Comparison of ENCODE assay signal across 8 cellular contexts in the genomic region with DNA sequence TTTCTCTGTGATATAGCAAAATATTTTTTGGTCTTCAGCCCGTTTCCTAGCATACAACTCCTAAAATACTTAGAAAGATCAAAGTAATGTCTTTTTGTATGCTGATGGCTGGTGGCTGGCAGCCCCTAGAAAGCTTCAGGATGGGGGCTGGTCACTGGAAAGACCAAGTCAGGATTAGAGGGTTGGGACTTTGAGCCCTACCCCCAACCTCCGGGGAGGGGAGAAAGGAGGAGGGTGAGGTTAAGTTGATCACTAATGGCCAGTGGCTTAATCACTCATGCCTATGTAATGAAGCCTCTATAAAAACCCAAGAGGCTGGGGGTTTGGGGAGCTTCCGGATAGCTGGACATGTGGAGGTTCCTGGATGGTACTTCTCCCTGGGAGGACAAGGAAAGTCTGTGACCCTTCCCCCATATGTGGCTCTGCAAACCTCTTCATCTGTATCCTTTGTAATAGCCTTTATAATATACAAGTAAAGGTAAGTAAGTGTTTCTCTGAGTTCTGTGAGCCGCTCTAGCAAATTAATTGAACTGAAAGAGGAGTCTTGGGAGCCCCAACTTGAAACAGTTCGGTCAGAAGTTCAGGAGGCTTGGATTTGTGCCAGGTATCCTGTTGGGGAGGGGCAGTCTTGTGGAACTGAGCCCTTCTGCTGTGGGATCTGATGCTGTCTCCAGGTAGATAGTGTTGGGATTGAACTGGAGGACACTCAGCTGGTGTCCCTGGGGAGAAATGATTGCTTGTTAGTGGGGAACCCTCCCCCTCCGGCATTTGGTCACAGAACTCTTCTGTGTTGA. TPM values are rescaled to one million over a fixed set of nuclear protein-coding genes. Genes with fewer than 3 reads are reported as not detected.
DNase-seq lines count a peak whose midpoint lies in the region; TF ChIP-seq lines count a peak whose summit lies in the region.
"Had no signal": no experiment of that assay in that cellular context is flagged by ENCODE, and none has a peak within 500 bp of the region (broad histone marks: within the 10 kb centered on the region; RNA-seq: fewer than 3 reads in every experiment).

No MANE protein-coding gene starts in this region.

- H3K27ac ChIP-seq in OCI-LY7 (ENCODE audit: low read depth, low read length, poor library complexity, severe bottlenecking): no peak overlapping the region
- H3K27ac ChIP-seq in dorsolateral prefrontal cortex: no peak overlapping the region

- H3K9me3 ChIP-seq in OCI-LY7 (ENCODE audit: low read length): no peaks in the 10 kb centered on the region

- CTCF ChIA-PET in OCI-LY7 (lab: Charles Lee; ENCODE audit: unreplicated experiment): no interaction called here

- H3K9me3 Mint-ChIP-seq in HFFc6 (no peaks in the 10 kb centered on the region), mesothelial cell of epicardium (no peaks in the 10 kb centered on the region)

- POLR2A ChIA-PET in OCI-LY7 (lab: Charles Lee): interaction anchor here (0.8 to 2.2 kb wide), 4 partner anchors 12 to 724 kb away, joined by 3 to 8 read pairs (median 5); no protein-coding TSS in a partner anchor

- H3K36me3 Mint-ChIP-seq in HFFc6 (ENCODE audit: low read depth): peaks cover 16% of the 10 kb centered on the region; the same call in 1 of the 2 replicates
- no peaks in the 10 kb centered on the region for H3K36me3 Mint-ChIP-seq in mesothelial cell of epicardium

- H3K36me3 ChIP-seq in OCI-LY7 (ENCODE audit: insufficient read depth, low read length): peaks cover 51% of the 10 kb centered on the region

- H3K27me3 Mint-ChIP-seq in HFFc6 (ENCODE audit: insufficient read depth) (peaks cover 2% of the 10 kb centered on the region; the same call in 1 of the 2 replicates), mesothelial cell of epicardium (ENCODE audit: low read depth) (no peaks in the 10 kb centered on the region)

- no TSS peak for BruUV-seq in OCI-LY7 (replicated peaks; lab: Mats Ljungman, UMichigan)

- H3K4me2 ChIP-seq in OCI-LY7 (ENCODE audit: low read length): peak overlapping the region; percentile 43; the same call in 1 of the 2 replicates

- intact Hi-C loops in OCI-LY7 (cut with micrococcal nuclease; ENCODE audit: unreplicated experiment) (no loop called here), dorsolateral prefrontal cortex (cut with DNase I) (no loop called here)

- peak overlapping the region; percentile 56 for H3K27ac Mint-ChIP-seq in HFFc6
- peak overlapping the region; percentile 95 for H3K27ac Mint-ChIP-seq in mesothelial cell of epicardium

- H3K4me1 ChIP-seq in OCI-LY7 (ENCODE audit: insufficient read depth, low read length, poor library complexity, severe bottlenecking): peaks cover 56% of the 10 kb centered on the region

- no peaks in the 10 kb centered on the region for H3K9me2 ChIP-seq in OCI-LY7 (ENCODE audit: insufficient read depth, low read length)

- peak overlapping the region; percentile 60 for H3K4me3 Mint-ChIP-seq in HFFc6
- H3K4me3 Mint-ChIP-seq in mesothelial cell of epicardium: peak overlapping the region; percentile 58

- peaks cover 75% of the 10 kb centered on the region for H3K79me2 ChIP-seq in OCI-LY7 (ENCODE audit: insufficient read depth, low read depth, low read length)

- H3K27me3 ChIP-seq in dorsolateral prefrontal cortex: no peaks in the 10 kb centered on the region

- H3K4me3 ChIP-seq in OCI-LY7 (ENCODE audit: low read depth, low read length, poor library complexity, severe bottlenecking): no peak overlapping the region
- H3K4me3 ChIP-seq in dorsolateral prefrontal cortex: no peak overlapping the region

- no peak overlapping the region for H2AFZ ChIP-seq in OCI-LY7 (ENCODE audit: low read length)

- peaks cover 56% of the 10 kb centered on the region for H3K4me1 Mint-ChIP-seq in HFFc6 (ENCODE audit: low read depth)
- H3K4me1 Mint-ChIP-seq in mesothelial cell of epicardium: peaks cover 43% of the 10 kb centered on the region

- peaks cover 8% of the 10 kb centered on the region; the same call in 1 of the 2 replicates for H4K20me1 ChIP-seq in OCI-LY7 (ENCODE audit: insufficient read depth, low read length)

- TF ChIP-seq CTCF in HFFc6 (IDR thresholded peaks at IDR 0.05): no peak
- TF ChIP-seq CTCF in OCI-LY7 (conservative IDR thresholded peaks at IDR 0.05; ENCODE audit: low read length): no peak
- no peak for TF ChIP-seq CTCF in mesothelial cell of epicardium (IDR thresholded peaks at IDR 0.05; ENCODE audit: unreplicated experiment)
- TF ChIP-seq CTCF in dorsolateral prefrontal cortex (IDR thresholded peaks at IDR 0.05 in 54 of 56, conservative IDR thresholded peaks at IDR 0.05 in 2 of 56; ENCODE audit: low read depth in 1 of 56, partially characterized antibody in 56 of 56): no peak

- no peak for DNase-seq in HFFc6
- no peak for DNase-seq in OCI-LY7 (ENCODE audit: low spot score)
- peak in 1 of 2 experiments; percentile 61 for DNase-seq in mesothelial cell of epicardium (ENCODE audit: low spot score in 2 of 2, unreplicated experiment in 2 of 2)
- no peak for DNase-seq in dorsolateral prefrontal cortex
- no peak for DNase-seq in NCI-H2196 (lab: John Stamatoyannopoulos, UW; ENCODE audit: unreplicated experiment)
- DNase-seq: central memory CD4-positive, alpha-beta T cell; kidney; T1000 had no signal

RNA-seq across cellular contexts. Expression of gene SLC7A6, which starts 3.5 kb away (rescaled TPM):
- 10 to 100 TPM; 46.1 to 56.6 (median 50.8) TPM for total RNA-seq in HFFc6 (2021; fragmentation: NEBNext Ultra II Directional; extraction: Animal tissue kit (Norgen Biotek cat#: 25700))
- total RNA-seq in OCI-LY7 (2014; rRNA removed; shearing (Covaris generic)): 50.9 and 53.1 TPM in 2 replicates
- total RNA-seq in OCI-LY7 (2022): 79.5 and 98.8 TPM in 2 replicates
- total RNA-seq in mesothelial cell of epicardium: 66.0 to 73.2 TPM (median 70.4 TPM) in 3 replicates
- total RNA-seq in dorsolateral prefrontal cortex: 10 to 100 TPM; 21.3 to 61.6 (median 36.3) TPM

RNA-seq across cellular contexts. Expression of gene PLA2G15, which starts 22.6 kb away (rescaled TPM):
- total RNA-seq in HFFc6 (2021; fragmentation: NEBNext Ultra II Directional; extraction: Animal tissue kit (Norgen Biotek cat#: 25700)): 10 to 100 TPM; 40.1 to 47.4 (median 44.4) TPM
- total RNA-seq in OCI-LY7 (2014; rRNA removed; shearing (Covaris generic)): 38.9 and 46.2 TPM in 2 replicates
- total RNA-seq in OCI-LY7 (2022) (27.5 and 36.8 TPM in 2 replicates), mesothelial cell of epicardium (19.4 to 19.9 TPM (median 19.8 TPM) in 3 replicates), dorsolateral prefrontal cortex (10 to 100 TPM; 13.4 to 34.2 (median 20.2) TPM)

RNA-seq across cellular contexts. Expression of gene ESRP2, which starts 31.9 kb away (rescaled TPM):
- under 1 TPM in 4 of 6 experiments, not detected in 2; 0.05 to 0.14 (median 0.10) TPM for total RNA-seq in HFFc6 (2021; fragmentation: NEBNext Ultra II Directional; extraction: Animal tissue kit (Norgen Biotek cat#: 25700))
- total RNA-seq in OCI-LY7 (2014; rRNA removed; shearing (Covaris generic)): 0.08 TPM in 1 of 2 replicates, not detected in the other
- not detected in 2 replicates for total RNA-seq in OCI-LY7 (2022)
- 32.4 to 34.7 TPM (median 33.6 TPM) in 3 replicates for total RNA-seq in mesothelial cell of epicardium
- 1 to 10 TPM in 7 of 120 experiments, under 1 TPM in 39, not detected in 74; 0.10 to 3.0 (median 0.37) TPM for total RNA-seq in dorsolateral prefrontal cortex

RNA-seq across cellular contexts. Expression of gene SLC7A6OS, which starts 42.9 kb away (rescaled TPM):
- 10 to 100 TPM; 10.5 to 16.2 (median 13.7) TPM for total RNA-seq in HFFc6 (2021; fragmentation: NEBNext Ultra II Directional; extraction: Animal tissue kit (Norgen Biotek cat#: 25700))
- total RNA-seq in OCI-LY7 (2014; rRNA removed; shearing (Covaris generic)): 28.6 and 35.2 TPM in 2 replicates
- total RNA-seq in OCI-LY7 (2022) (33.4 and 35.8 TPM in 2 replicates), mesothelial cell of epicardium (20.4 to 23.3 TPM (median 22.7 TPM) in 3 replicates), dorsolateral prefrontal cortex (10 to 100 TPM; 11.9 to 33.6 (median 20.1) TPM)

RNA-seq across cellular contexts. Expression of gene PRMT7, which starts 43.0 kb away (rescaled TPM):
- 10 to 100 TPM; 32.1 to 37.7 (median 36.4) TPM for total RNA-seq in HFFc6 (2021; fragmentation: NEBNext Ultra II Directional; extraction: Animal tissue kit (Norgen Biotek cat#: 25700))
- total RNA-seq in OCI-LY7 (2014; rRNA removed; shearing (Covaris generic)): 75.3 and 85.1 TPM in 2 replicates
- total RNA-seq in OCI-LY7 (2022) (80.4 and 85.5 TPM in 2 replicates), mesothelial cell of epicardium (69.7 to 77.9 TPM (median 71.8 TPM) in 3 replicates), dorsolateral prefrontal cortex (100 to 1,000 TPM in 7 of 120 experiments, 10 to 100 TPM in 113; 48.9 to 123 (median 70.7) TPM)
